Comparison of ENCODE assay signal across 8 cellular contexts in genomic region chr9:114681594-114682332, GRCh38. TPM values are rescaled to one million over a fixed set of nuclear protein-coding genes. Genes with fewer than 3 reads are reported as not detected.
DNase-seq lines count a peak whose midpoint lies in the region; ATAC-seq and TF ChIP-seq lines count a peak whose summit lies in the region.

A gene with protein sequence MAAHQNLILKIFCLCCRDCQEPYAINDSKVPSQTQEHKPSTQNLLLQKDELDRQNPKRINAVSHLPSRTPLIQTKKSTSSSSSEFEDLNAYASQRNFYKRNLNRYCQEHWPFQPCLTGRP (minus strand): TSS chr9:114682192. CDS start chr9:114671723, 10,469 bp downstream.

- DNase-seq in AG04449 (ENCODE audit: low read depth, low spot score) (no peak), NCI-H345 treated with DMSO at 0.1 percent for 48 hours (lab: John Stamatoyannopoulos, UW; ENCODE audit: unreplicated experiment) (peak; percentile 49), cardiac fibroblast (ENCODE audit: low read depth in 2 of 2) (peak; percentile 72 to 88)
- DNase-seq in activated CD4-positive, CD25-positive, alpha-beta regulatory T cell (lab: John Stamatoyannopoulos, UW): peak; percentile 43 to 62 (median 54)
- peak; percentile 33 for DNase-seq in stimulated activated CD8-positive, alpha-beta memory T cell treated with anti-CD3 and anti-CD28 coated beads, Interleukin-15, amount 100 ng/mL, for 24 hours (ENCODE audit: low read depth)

- no peaks in the 10 kb centered on the region for H3K36me3 ChIP-seq in liver (ENCODE audit: control insufficient read depth in 4 of 4, insufficient read depth in 3 of 4, low read depth in 1 of 4, low read length in 3 of 4)

- peak; percentile 74 for TF ChIP-seq CTCF in AG04449 (IDR thresholded peaks at IDR 0.05; ENCODE audit: insufficient read depth, low read length, missing control alignments)
- peak; percentile 93 for TF ChIP-seq CTCF in cardiac fibroblast (IDR thresholded peaks at IDR 0.05; ENCODE audit: low read depth, low read length)
- peak; percentile 76 for TF ChIP-seq CTCF in liver (IDR thresholded peaks at IDR 0.05; ENCODE audit: low read depth, low read length, missing input control)

- 44% methylated on average over 8 of the region's 8 CpGs for WGBS in liver

- peak; percentile 74 to 85 for TF ChIP-seq RAD21 in liver (IDR thresholded peaks at IDR 0.05)

- no peaks in the 10 kb centered on the region for H3K9me3 ChIP-seq in liver (ENCODE audit: control insufficient read depth in 4 of 4, low read length in 3 of 4)

- H3K27me3 ChIP-seq in liver (ENCODE audit: control insufficient read depth in 4 of 4, insufficient read depth in 4 of 4, low read length in 3 of 4): peaks cover 0 to 2% (median 0%) of the 10 kb centered on the region in 4 donors

- ATAC-seq in GM18861 (IDR thresholded peaks at IDR 0.05; ENCODE audit: unreplicated experiment) (peak; percentile 54), HG03097 (IDR thresholded peaks at IDR 0.05; ENCODE audit: low FRiP score, unreplicated experiment) (peak; percentile 64)

- H3K4me3 ChIP-seq in AG04449 (ENCODE audit: low read depth, low read length) (no peak within 1 kb of the TSS), cardiac fibroblast (replicated peaks in 1 of 2; ENCODE audit: low read depth in 2 of 2, low read length in 2 of 2) (no peak within 1 kb of the TSS), liver (ENCODE audit: low read depth in 1 of 3, low read length in 3 of 3) (no peak within 1 kb of the TSS)

- POLR2A ChIA-PET in AG04449 (lab: Yijun Ruan, JAX): no interaction called here

- no peak within 1 kb of the TSS for H3K9ac ChIP-seq in liver (ENCODE audit: low read depth in 1 of 2, low read length in 2 of 2)

- peaks cover 0 to 7% (median 1%) of the 10 kb centered on the region in 4 donors for H3K4me1 ChIP-seq in liver (ENCODE audit: control insufficient read depth in 4 of 4, insufficient read depth in 4 of 4, low read length in 3 of 4)

- CTCF ChIA-PET in AG04449 (lab: Yijun Ruan, JAX): interaction anchor here (0.6 to 11.2 kb wide), 47 partner anchors 7 to 529 kb away, joined by 3 to 333 read pairs (median 4); partner anchors contain the start of gene AKNA

- H3K27ac ChIP-seq in liver (ENCODE audit: low read depth in 1 of 2, low read length in 2 of 2): no peak within 1 kb of the TSS

TF ChIP-seq in liver, 16 proteins besides CTCF, POLR2A, EP300 and RAD21:
- TF ChIP-seq NR2F2 (IDR thresholded peaks at IDR 0.05) (no peak), ATF3 (IDR thresholded peaks at IDR 0.05) (no peak), SP1 (IDR thresholded peaks at IDR 0.05) (no peak), FOXA1 (IDR thresholded peaks at IDR 0.05) (no peak), YY1 (IDR thresholded peaks at IDR 0.05) (no peak), HNF4G (IDR thresholded peaks at IDR 0.05) (no peak), HNF4A (conservative IDR thresholded peaks at IDR 0.05) (peak in 1 of 2 donors; percentile 64), MAX (IDR thresholded peaks at IDR 0.05) (no peak), JUND (IDR thresholded peaks at IDR 0.05) (no peak), RXRA (IDR thresholded peaks at IDR 0.05) (peak; percentile 18 to 76), GABPA (IDR thresholded peaks at IDR 0.05 in 1 of 2, conservative IDR thresholded peaks at IDR 0.05 in 1 of 2) (no peak), EGR1 (IDR thresholded peaks at IDR 0.05; ENCODE audit: low read depth in 2 of 2) (no peak)
- TF ChIP-seq, protein P1, sequence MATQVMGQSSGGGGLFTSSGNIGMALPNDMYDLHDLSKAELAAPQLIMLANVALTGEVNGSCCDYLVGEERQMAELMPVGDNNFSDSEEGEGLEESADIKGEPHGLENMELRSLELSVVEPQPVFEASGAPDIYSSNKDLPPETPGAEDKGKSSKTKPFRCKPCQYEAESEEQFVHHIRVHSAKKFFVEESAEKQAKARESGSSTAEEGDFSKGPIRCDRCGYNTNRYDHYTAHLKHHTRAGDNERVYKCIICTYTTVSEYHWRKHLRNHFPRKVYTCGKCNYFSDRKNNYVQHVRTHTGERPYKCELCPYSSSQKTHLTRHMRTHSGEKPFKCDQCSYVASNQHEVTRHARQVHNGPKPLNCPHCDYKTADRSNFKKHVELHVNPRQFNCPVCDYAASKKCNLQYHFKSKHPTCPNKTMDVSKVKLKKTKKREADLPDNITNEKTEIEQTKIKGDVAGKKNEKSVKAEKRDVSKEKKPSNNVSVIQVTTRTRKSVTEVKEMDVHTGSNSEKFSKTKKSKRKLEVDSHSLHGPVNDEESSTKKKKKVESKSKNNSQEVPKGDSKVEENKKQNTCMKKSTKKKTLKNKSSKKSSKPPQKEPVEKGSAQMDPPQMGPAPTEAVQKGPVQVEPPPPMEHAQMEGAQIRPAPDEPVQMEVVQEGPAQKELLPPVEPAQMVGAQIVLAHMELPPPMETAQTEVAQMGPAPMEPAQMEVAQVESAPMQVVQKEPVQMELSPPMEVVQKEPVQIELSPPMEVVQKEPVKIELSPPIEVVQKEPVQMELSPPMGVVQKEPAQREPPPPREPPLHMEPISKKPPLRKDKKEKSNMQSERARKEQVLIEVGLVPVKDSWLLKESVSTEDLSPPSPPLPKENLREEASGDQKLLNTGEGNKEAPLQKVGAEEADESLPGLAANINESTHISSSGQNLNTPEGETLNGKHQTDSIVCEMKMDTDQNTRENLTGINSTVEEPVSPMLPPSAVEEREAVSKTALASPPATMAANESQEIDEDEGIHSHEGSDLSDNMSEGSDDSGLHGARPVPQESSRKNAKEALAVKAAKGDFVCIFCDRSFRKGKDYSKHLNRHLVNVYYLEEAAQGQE (IDR thresholded peaks at IDR 0.05): no peak
TF ChIP-seq in liver: peak in this region for 2.

RNA-seq across cellular contexts. Expression of the gene that starts here (rescaled TPM):
- not detected for total RNA-seq in liver
- polyA plus RNA-seq in liver: not detected
